8 cellular contexts compared by ENCODE assay signal in the genomic region with DNA sequence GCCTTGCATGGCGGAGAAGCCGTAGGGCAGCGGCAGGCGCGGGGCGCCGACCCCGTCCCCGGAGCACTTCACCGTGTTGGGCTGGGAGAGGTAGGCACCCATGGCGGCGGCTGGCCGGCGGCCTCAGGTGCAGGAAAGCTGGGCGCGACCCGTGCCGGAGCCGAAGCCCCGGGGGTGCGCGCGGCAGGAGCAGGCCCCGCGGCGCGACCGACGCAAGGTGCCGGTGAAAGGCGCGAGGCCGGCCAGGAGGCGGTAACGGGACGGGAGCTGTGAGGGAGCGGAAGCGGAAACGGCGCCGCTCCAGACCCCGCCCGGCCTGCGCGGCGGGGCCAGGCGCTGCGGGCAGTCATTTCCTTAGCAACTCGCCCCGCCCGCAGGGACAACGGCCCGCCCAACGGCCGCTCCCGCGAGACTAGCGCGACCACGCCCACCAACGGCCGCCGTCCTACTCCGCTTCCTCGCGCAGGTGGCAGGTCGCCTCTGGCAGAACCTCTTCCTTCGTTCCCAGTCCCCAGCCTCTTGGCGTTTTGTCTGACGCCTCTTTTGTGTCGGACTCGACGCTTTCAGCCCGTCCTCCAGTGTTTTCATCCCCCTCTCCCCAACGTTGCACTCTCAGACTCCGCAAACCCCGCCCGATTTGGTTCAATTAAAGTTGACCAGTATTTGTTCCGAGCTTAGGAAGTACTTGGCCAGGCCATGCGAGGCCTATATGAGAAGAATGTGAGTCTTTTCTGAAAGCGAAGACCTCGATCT. TPM values are rescaled to one million over a fixed set of nuclear protein-coding genes. Genes with fewer than 3 reads are reported as not detected.
DNase-seq lines count a peak whose midpoint lies in the region; FAIRE-seq and TF ChIP-seq lines count a peak whose summit lies in the region.

Gene PPM1G, minus strand, starts transcription at position 271 of the 753 bp plus-strand sequence. Its CDS starts 169 bp downstream, at position 102.

- intact Hi-C loops in activated naive CD4-positive, alpha-beta T cell treated with anti-CD3 and anti-CD28 coated beads for 36 hours (cut with micrococcal nuclease): loop anchor here (1.0 to 2.0 kb wide), 8 partner anchors 19 to 274 kb away; partner anchors contain the start of genes ATRAID, CCDC121, EIF2B4 and GPN1

- TF ChIP-seq CTCF in HFFc6 (IDR thresholded peaks at IDR 0.05) (no peak; the same call in 1 of the 2 replicates), NB4 (IDR thresholded peaks at IDR 0.05; ENCODE audit: low read depth, low read length) (no peak), neutrophil (IDR thresholded peaks at IDR 0.05) (peak; percentile 38)

- H3K4me1 ChIP-seq in neutrophil (ENCODE audit: control insufficient read depth in 1 of 2, insufficient read depth in 1 of 2, low read depth in 1 of 2, low read length in 1 of 2): peaks cover 21 to 22% of the 10 kb centered on the region in 2 experiments

- FAIRE-seq in frontal cortex (lab: Jason Lieb, UNC): no peak

- peak within 1 kb of the TSS; percentile 89 for H3K27ac Mint-ChIP-seq in HFFc6
- peak within 1 kb of the TSS; percentile 87 for H3K27ac Mint-ChIP-seq in activated naive CD4-positive, alpha-beta T cell treated with anti-CD3 and anti-CD28 coated beads for 36 hours

- DNase-seq in GM04504 (ENCODE audit: low read depth): peak; percentile 85
- peak; percentile 87 for DNase-seq in HFFc6
- DNase-seq in NB4 (ENCODE audit: low read depth): peak; percentile 99
- peak; percentile 91 for DNase-seq in SK-N-DZ (ENCODE audit: low spot score)
- peak; percentile 97 for DNase-seq in activated naive CD4-positive, alpha-beta T cell treated with anti-CD3 and anti-CD28 coated beads for 36 hours
- peak; percentile 94 to 97 for DNase-seq in frontal cortex (ENCODE audit: low spot score in 2 of 2)
- DNase-seq in substantia nigra (lab: John Stamatoyannopoulos, UW): peak; percentile 46 to 98 (median 91)

- TF ChIP-seq POLR2A in NB4 (IDR thresholded peaks at IDR 0.05; ENCODE audit: extremely low read depth, insufficient read length): peak; percentile 96

- H3K27me3 Mint-ChIP-seq in HFFc6 (ENCODE audit: insufficient read depth): no peaks in the 10 kb centered on the region; the same call in 1 of the 2 replicates
- no peaks in the 10 kb centered on the region for H3K27me3 Mint-ChIP-seq in activated naive CD4-positive, alpha-beta T cell treated with anti-CD3 and anti-CD28 coated beads for 36 hours (ENCODE audit: low read depth)

- peak within 1 kb of the TSS; percentile 93 for H3K4me3 ChIP-seq in NB4 (ENCODE audit: low read depth, low read length)
- H3K4me3 ChIP-seq in neutrophil (ENCODE audit: low read depth in 1 of 2, low read length in 1 of 2): peak within 1 kb of the TSS; percentile 78 to 99

- H3K4me1 Mint-ChIP-seq in HFFc6 (ENCODE audit: low read depth): peaks cover 30% of the 10 kb centered on the region
- H3K4me1 Mint-ChIP-seq in activated naive CD4-positive, alpha-beta T cell treated with anti-CD3 and anti-CD28 coated beads for 36 hours (ENCODE audit: low read depth): peaks cover 32% of the 10 kb centered on the region

- H3K27me3 ChIP-seq in neutrophil: peaks cover 5% of the 10 kb centered on the region

- H3K9me3 Mint-ChIP-seq in HFFc6: peaks cover 4% of the 10 kb centered on the region
- H3K9me3 Mint-ChIP-seq in activated naive CD4-positive, alpha-beta T cell treated with anti-CD3 and anti-CD28 coated beads for 36 hours: no peaks in the 10 kb centered on the region

- H3K36me3 ChIP-seq in neutrophil: no peaks in the 10 kb centered on the region

- peak within 1 kb of the TSS; percentile 90 for H3K4me3 Mint-ChIP-seq in HFFc6
- H3K4me3 Mint-ChIP-seq in activated naive CD4-positive, alpha-beta T cell treated with anti-CD3 and anti-CD28 coated beads for 36 hours: peak within 1 kb of the TSS; percentile 89

- H3K27ac ChIP-seq in neutrophil (peak within 1 kb of the TSS; percentile 88), substantia nigra (ENCODE audit: low read depth, low read length, poor library complexity, severe bottlenecking) (peak within 1 kb of the TSS; percentile 88)

- H3K36me3 Mint-ChIP-seq in HFFc6 (ENCODE audit: low read depth): peaks cover 10% of the 10 kb centered on the region
- peaks cover 14% of the 10 kb centered on the region for H3K36me3 Mint-ChIP-seq in activated naive CD4-positive, alpha-beta T cell treated with anti-CD3 and anti-CD28 coated beads for 36 hours (ENCODE audit: low read depth)

- CTCF ChIA-PET in activated naive CD4-positive, alpha-beta T cell treated with anti-CD3 and anti-CD28 coated beads for 36 hours (lab: Charles Lee): interaction anchor here (1.0 to 4.1 kb wide), 7 partner anchors 16 to 274 kb away, joined by 3 to 35 read pairs (median 4); partner anchors contain the start of genes EIF2B4 and NRBP1

- no peaks in the 10 kb centered on the region for H3K9me3 ChIP-seq in neutrophil

RNA-seq across cellular contexts. Expression of gene PPM1G, which starts in this region (rescaled TPM):
- total RNA-seq in HFFc6 (2021; fragmentation: NEBNext Ultra II Directional; extraction: Animal tissue kit (Norgen Biotek cat#: 25700)): 10 to 100 TPM; 74.6 to 96.8 (median 87.8) TPM
- 124 and 127 TPM in 2 replicates for polyA plus RNA-seq in SK-N-DZ (2014; cell fraction: cytosol; rRNA removed)
- polyA plus RNA-seq in SK-N-DZ (2014; cell fraction: nucleus; rRNA removed): 55.6 and 71.4 TPM in 2 replicates
- 100 to 1,000 TPM in 1 of 2 experiments, 10 to 100 TPM in 1; 92.3 to 101 TPM for total RNA-seq in activated naive CD4-positive, alpha-beta T cell treated with anti-CD3 and anti-CD28 coated beads for 36 hours
- total RNA-seq in frontal cortex: 72.2 TPM

Comparison
In these comparisons a context has a peak if more than half of its experiments do, and no peak if none do; other contexts are left out.
1. Peak in every context shown above with its lines: DNase-seq, H3K4me3 ChIP-seq and H3K27ac ChIP-seq.